Comparison of ENCODE assay signal across 8 cellular contexts in the genomic region with DNA sequence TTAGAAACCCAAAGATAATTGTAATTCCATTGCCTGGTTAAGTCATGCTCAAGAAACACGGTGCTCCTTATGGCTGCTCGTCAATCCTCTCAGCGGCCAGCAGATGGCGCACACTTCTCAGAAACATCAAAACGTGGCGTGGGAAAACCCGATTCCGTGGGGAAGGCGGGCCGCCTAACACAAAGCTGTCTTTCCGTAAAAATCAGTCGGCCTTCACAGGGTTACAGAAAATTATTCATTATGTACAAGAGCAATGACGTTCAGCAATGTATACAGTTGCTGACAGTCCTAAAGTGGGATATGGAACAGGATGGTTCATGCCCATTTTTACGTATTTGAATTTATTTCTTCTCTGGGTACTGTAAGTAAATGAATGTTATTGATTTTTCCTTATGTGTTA.
DNase-seq lines count a peak whose midpoint lies in the region; ATAC-seq and TF ChIP-seq lines count a peak whose summit lies in the region.

No MANE protein-coding gene starts in this region.

- no peak overlapping the region for H3K4me3 Mint-ChIP-seq in activated naive CD8-positive, alpha-beta T cell treated with anti-CD3 and anti-CD28 coated beads, Interleukin-2, amount 50 U/mL, for 24 hours

- no peaks in the 10 kb centered on the region for H3K9me3 Mint-ChIP-seq in activated naive CD8-positive, alpha-beta T cell treated with anti-CD3 and anti-CD28 coated beads, Interleukin-2, amount 50 U/mL, for 24 hours

- no peaks in the 10 kb centered on the region for H3K36me3 ChIP-seq in heart right ventricle
- H3K36me3 ChIP-seq in psoas muscle (ENCODE audit: insufficient read depth in 1 of 2, low read depth in 1 of 2) = no peaks in the 10 kb centered on the region
- no peaks in the 10 kb centered on the region for H3K36me3 ChIP-seq in aorta (ENCODE audit: control insufficient read depth in 1 of 2, insufficient read depth in 2 of 2, low read length in 1 of 2)

- no peaks in the 10 kb centered on the region for H3K9me3 ChIP-seq in heart right ventricle
- H3K9me3 ChIP-seq in psoas muscle = no peaks in the 10 kb centered on the region
- H3K9me3 ChIP-seq in aorta (ENCODE audit: control insufficient read depth, low read length) = no peaks in the 10 kb centered on the region

- DNase-seq in COLO829 (ENCODE audit: low spot score) (peak; percentile 61), KBM-7 (peak; percentile 69), heart right ventricle (peak; percentile 68 to 69), psoas muscle (peak; percentile 70 to 81), aorta (peak; percentile 81 to 92)
- peak; percentile 68 for DNase-seq in activated naive CD8-positive, alpha-beta T cell treated with anti-CD3 and anti-CD28 coated beads, Interleukin-2, amount 50 U/mL, for 24 hours

- no peak overlapping the region for H3K27ac Mint-ChIP-seq in activated naive CD8-positive, alpha-beta T cell treated with anti-CD3 and anti-CD28 coated beads, Interleukin-2, amount 50 U/mL, for 24 hours

- no peaks in the 10 kb centered on the region for H3K36me3 Mint-ChIP-seq in activated naive CD8-positive, alpha-beta T cell treated with anti-CD3 and anti-CD28 coated beads, Interleukin-2, amount 50 U/mL, for 24 hours (ENCODE audit: low read depth)

- 4 to 6% methylated on average over 14 of the region's 14 CpGs for WGBS in heart right ventricle, 2 donors
- WGBS in psoas muscle, 3 donors = 4% methylated on average over 14 of the region's 14 CpGs
- 3% methylated on average over 14 of the region's 14 CpGs for WGBS in aorta, 2 donors

- peak; percentile 79 to 98 (median 93) for TF ChIP-seq CTCF in heart right ventricle (IDR thresholded peaks at IDR 0.05)
- peak; percentile 92 for TF ChIP-seq CTCF in psoas muscle (IDR thresholded peaks at IDR 0.05)

- H3K27ac ChIP-seq in heart right ventricle (no peak overlapping the region), psoas muscle (no peak overlapping the region), aorta (ENCODE audit: low read depth in 1 of 2, low read length in 2 of 2) (no peak overlapping the region)

- peaks cover 4% of the 10 kb centered on the region for H3K4me1 Mint-ChIP-seq in activated naive CD8-positive, alpha-beta T cell treated with anti-CD3 and anti-CD28 coated beads, Interleukin-2, amount 50 U/mL, for 24 hours

- H3K4me3 ChIP-seq in heart right ventricle (peak overlapping the region in 1 of 10 donors; percentile 16), psoas muscle (peak overlapping the region; percentile 21), aorta (ENCODE audit: low read length in 2 of 2) (peak overlapping the region in 1 of 2 donors; percentile 63)

- in situ Hi-C loops in KBM-7 (cut with MboI; ENCODE audit: low pct_unique_long_range_greater_than_20kb, low sequenced_read_pairs) = loop anchor here (25.0 kb wide), 2 partner anchors 477 to 852 kb away; no protein-coding TSS in a partner anchor

- peak; percentile 57 for ATAC-seq in GM19455 (IDR thresholded peaks at IDR 0.05; ENCODE audit: unreplicated experiment)
- ATAC-seq in SK-N-SH treated with all-trans-retinoic acid at 6 μM for 48 hours = peak; percentile 82
- no peak for ATAC-seq in activated naive CD8-positive, alpha-beta T cell treated with anti-CD3 and anti-CD28 coated beads, Interleukin-2, amount 50 U/mL, for 24 hours
- peak in 6 of 8 donors; percentile 46 to 76 (median 64) for ATAC-seq in heart right ventricle
- ATAC-seq in psoas muscle = peak; percentile 48 to 84 (median 64)
- peak; percentile 77 for ATAC-seq in aorta (ENCODE audit: low FRiP score)

- H3K27me3 Mint-ChIP-seq in activated naive CD8-positive, alpha-beta T cell treated with anti-CD3 and anti-CD28 coated beads, Interleukin-2, amount 50 U/mL, for 24 hours = peaks cover 19% of the 10 kb centered on the region

- H3K27me3 ChIP-seq in heart right ventricle (peaks cover 0 to 26% (median 6%) of the 10 kb centered on the region in 7 donors), psoas muscle (ENCODE audit: insufficient read depth in 3 of 3, low read length in 2 of 3) (no peaks in the 10 kb centered on the region), aorta (ENCODE audit: control insufficient read depth in 1 of 2, insufficient read depth in 2 of 2, low read length in 1 of 2) (no peaks in the 10 kb centered on the region)

- H3K4me1 ChIP-seq in heart right ventricle (peaks cover 0 to 4% (median 0%) of the 10 kb centered on the region in 9 donors), psoas muscle (no peaks in the 10 kb centered on the region), aorta (ENCODE audit: control insufficient read depth in 1 of 2, insufficient read depth in 2 of 2, low read length in 2 of 2) (peaks cover 0 to 3% of the 10 kb centered on the region in 2 donors)

- intact Hi-C loops in heart right ventricle (cut with DNase I) (loop anchor here in 9 of 10 donors (1.0 to 10.0 kb wide), 19 partner anchors 115 to 865 kb away; no protein-coding TSS in a partner anchor), psoas muscle (cut with DNase I) (loop anchor here (2.0 to 5.0 kb wide), 3 partner anchors 117 to 861 kb away; no protein-coding TSS in a partner anchor), aorta (cut with DNase I) (loop anchor here (1.0 to 10.0 kb wide), 8 partner anchors 455 to 857 kb away; no protein-coding TSS in a partner anchor)

TF ChIP-seq in SK-N-SH treated with all-trans-retinoic acid at 6 μM for 48 hours, 23 proteins besides CTCF, POLR2A, EP300 and RAD21:
- no peak for TF ChIP-seq ESRRG (CRISPR knock-in tag; IDR thresholded peaks at IDR 0.05)
- TF ChIP-seq OSR1 (CRISPR knock-in tag; IDR thresholded peaks at IDR 0.05) = no peak
- TF ChIP-seq ISL1 (CRISPR knock-in tag; IDR thresholded peaks at IDR 0.05) = no peak
- TF ChIP-seq ZFP3 (CRISPR knock-in tag; IDR thresholded peaks at IDR 0.05) = no peak
- no peak for TF ChIP-seq ZC3H10 (CRISPR knock-in tag; IDR thresholded peaks at IDR 0.05)
- no peak for TF ChIP-seq TCF4 (CRISPR knock-in tag; IDR thresholded peaks at IDR 0.05; ENCODE audit: borderline replicate concordance)
- no peak for TF ChIP-seq TSHZ2 (CRISPR knock-in tag; IDR thresholded peaks at IDR 0.05)
- TF ChIP-seq BACH2 (CRISPR knock-in tag; IDR thresholded peaks at IDR 0.05; ENCODE audit: borderline replicate concordance) = no peak
